Comparison of ENCODE assay signal across 27 cellular contexts in the genomic region with DNA sequence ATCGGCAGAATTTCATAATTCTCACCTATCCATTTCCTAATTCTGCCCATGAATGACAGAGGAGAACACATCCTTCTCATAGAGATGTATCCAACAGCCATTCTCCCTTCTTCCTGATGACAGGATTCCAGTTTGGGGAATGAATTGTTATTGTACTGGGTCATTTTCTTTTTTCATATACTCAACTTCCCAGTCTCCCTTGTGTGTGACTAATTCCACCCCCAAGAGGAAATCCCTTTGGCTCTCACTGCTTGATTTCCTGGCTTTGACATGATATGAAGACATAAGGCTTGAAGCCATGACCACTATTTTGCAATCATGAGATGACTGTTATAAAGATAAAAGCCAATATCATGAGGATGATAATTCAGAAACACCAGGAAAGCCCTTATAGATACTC.
DNase-seq lines count a peak whose midpoint lies in the region; ATAC-seq and TF ChIP-seq lines count a peak whose summit lies in the region.
"Had no signal": no experiment of that assay in that cellular context is flagged by ENCODE, and none has a peak within 500 bp of the region (broad histone marks: within the 10 kb centered on the region; RNA-seq: fewer than 3 reads in every experiment).

No MANE protein-coding gene starts in this region.

- no peak overlapping the region for H3K27ac ChIP-seq in Karpas-422 (ENCODE audit: low read length)
- H3K27ac ChIP-seq in fibroblast of lung (ENCODE audit: insufficient read depth, low read length): no peak overlapping the region
- H3K27ac ChIP-seq: A549, cardiac muscle cell, hepatocyte, parathyroid adenoma, vagina had no signal

- no peak overlapping the region for H3K27ac Mint-ChIP-seq in activated CD4-positive, alpha-beta T cell treated with anti-CD3 and anti-CD28 coated beads, Interleukin-2, amount 10 ng/mL, durations not matched to agents 24 days and 14 days
- H3K27ac Mint-ChIP-seq: activated naive CD8-positive, alpha-beta T cell treated with anti-CD3 and anti-CD28 coated beads, Interleukin-2, amount 50 U/mL, for 24 hours; CD4-positive, CD25-positive, alpha-beta regulatory T cell; HFFc6; memory B cell; naive thymus-derived CD4-positive, alpha-beta T cell had no signal

- H3K79me2 ChIP-seq in Karpas-422 (ENCODE audit: low read length): no peaks in the 10 kb centered on the region
- no peaks in the 10 kb centered on the region for H3K79me2 ChIP-seq in fibroblast of lung (ENCODE audit: control insufficient read depth, insufficient read depth, low read length)
- H3K79me2 ChIP-seq: hepatocyte, parathyroid adenoma had no signal

- H3K9ac ChIP-seq in Karpas-422 (ENCODE audit: low read length) (no peak overlapping the region), fibroblast of lung (ENCODE audit: insufficient read depth, low read length) (no peak overlapping the region)
- H3K9ac ChIP-seq: parathyroid adenoma had no signal

- H3K4me3 Mint-ChIP-seq in activated CD4-positive, alpha-beta T cell treated with anti-CD3 and anti-CD28 coated beads, Interleukin-2, amount 10 ng/mL, durations not matched to agents 24 days and 14 days: no peak overlapping the region
- H3K4me3 Mint-ChIP-seq: activated naive CD8-positive, alpha-beta T cell treated with anti-CD3 and anti-CD28 coated beads, Interleukin-2, amount 50 U/mL, for 24 hours; CD4-positive, CD25-positive, alpha-beta regulatory T cell; HFFc6; memory B cell; naive thymus-derived CD4-positive, alpha-beta T cell had no signal

- H3K9me2 ChIP-seq in Karpas-422 (replicated peaks; ENCODE audit: insufficient read depth, low read length): no peaks in the 10 kb centered on the region

- H3K36me3 Mint-ChIP-seq in activated CD4-positive, alpha-beta T cell treated with anti-CD3 and anti-CD28 coated beads, Interleukin-2, amount 10 ng/mL, durations not matched to agents 24 days and 14 days (ENCODE audit: low read depth): no peaks in the 10 kb centered on the region
- H3K36me3 Mint-ChIP-seq: CD4-positive, CD25-positive, alpha-beta regulatory T cell; memory B cell had no signal

- H3K4me1 Mint-ChIP-seq in activated CD4-positive, alpha-beta T cell treated with anti-CD3 and anti-CD28 coated beads, Interleukin-2, amount 10 ng/mL, durations not matched to agents 24 days and 14 days: no peaks in the 10 kb centered on the region
- H3K4me1 Mint-ChIP-seq: activated naive CD8-positive, alpha-beta T cell treated with anti-CD3 and anti-CD28 coated beads, Interleukin-2, amount 50 U/mL, for 24 hours; CD4-positive, CD25-positive, alpha-beta regulatory T cell; memory B cell had no signal

- ATAC-seq in GM21619 (IDR thresholded peaks at IDR 0.05; ENCODE audit: unreplicated experiment): no peak
- ATAC-seq: A549; activated naive CD8-positive, alpha-beta T cell treated with anti-CD3 and anti-CD28 coated beads, Interleukin-2, amount 50 U/mL, for 24 hours; K562; naive thymus-derived CD4-positive, alpha-beta T cell had no signal

- H4K20me1 ChIP-seq in Karpas-422 (ENCODE audit: insufficient read depth, low read depth, low read length): no peaks in the 10 kb centered on the region
- no peaks in the 10 kb centered on the region for H4K20me1 ChIP-seq in fibroblast of lung (ENCODE audit: control insufficient read depth, extremely low read depth, insufficient read depth, low read length)

- no peak overlapping the region for H3K4me3 ChIP-seq in Karpas-422 (ENCODE audit: low read length)
- H3K4me3 ChIP-seq in fibroblast of lung (replicated peaks in 1 of 4; ENCODE audit: control extremely low read depth in 1 of 4, insufficient read depth in 1 of 4, low read depth in 3 of 4, low read length in 4 of 4): no peak overlapping the region
- H3K4me3 ChIP-seq: A549, cardiac muscle cell, esophagus muscularis mucosa, hepatocyte, K562, skin epidermis, vagina had no signal

- H3K9me3 ChIP-seq in Karpas-422 (ENCODE audit: low read length) (no peaks in the 10 kb centered on the region), fibroblast of lung (ENCODE audit: control insufficient read depth, insufficient read depth, low read depth, low read length) (no peaks in the 10 kb centered on the region)
- H3K9me3 ChIP-seq: A549, esophagus muscularis mucosa, vagina had no signal

- H3K4me2 ChIP-seq in Karpas-422 (ENCODE audit: low read depth, low read length, poor library complexity, severe bottlenecking) (no peak overlapping the region), fibroblast of lung (ENCODE audit: extremely low read depth, insufficient read depth, low read length) (no peak overlapping the region)
- H3K4me2 ChIP-seq: A549, hepatocyte had no signal

- intact Hi-C loops in activated CD4-positive, alpha-beta T cell treated with anti-CD3 and anti-CD28 coated beads, Interleukin-2, amount 10 ng/mL, durations not matched to agents 24 days and 14 days (cut with micrococcal nuclease): no loop called here

- H3K4me1 ChIP-seq in Karpas-422 (ENCODE audit: low read length): no peaks in the 10 kb centered on the region
- no peaks in the 10 kb centered on the region for H3K4me1 ChIP-seq in fibroblast of lung (ENCODE audit: control insufficient read depth, extremely low read depth, insufficient read depth, low read length)
- H3K4me1 ChIP-seq: A549, parathyroid adenoma, vagina had no signal

- no peak overlapping the region for H2AFZ ChIP-seq in Karpas-422 (ENCODE audit: low read length)
- H2AFZ ChIP-seq in fibroblast of lung (ENCODE audit: low read length): no peak overlapping the region
- H2AFZ ChIP-seq: hepatocyte, parathyroid adenoma had no signal

- no peaks in the 10 kb centered on the region for H3K27me3 Mint-ChIP-seq in activated CD4-positive, alpha-beta T cell treated with anti-CD3 and anti-CD28 coated beads, Interleukin-2, amount 10 ng/mL, durations not matched to agents 24 days and 14 days
- H3K27me3 Mint-ChIP-seq: activated naive CD8-positive, alpha-beta T cell treated with anti-CD3 and anti-CD28 coated beads, Interleukin-2, amount 50 U/mL, for 24 hours; CD4-positive, CD25-positive, alpha-beta regulatory T cell had no signal

- peaks cover 5% of the 10 kb centered on the region for H3K9me3 Mint-ChIP-seq in activated CD4-positive, alpha-beta T cell treated with anti-CD3 and anti-CD28 coated beads, Interleukin-2, amount 10 ng/mL, durations not matched to agents 24 days and 14 days
- H3K9me3 Mint-ChIP-seq: activated naive CD8-positive, alpha-beta T cell treated with anti-CD3 and anti-CD28 coated beads, Interleukin-2, amount 50 U/mL, for 24 hours; memory B cell had no signal

- H3K27me3 ChIP-seq in Karpas-422 (ENCODE audit: low read length) (no peaks in the 10 kb centered on the region), fibroblast of lung (ENCODE audit: control insufficient read depth, insufficient read depth, low read length) (no peaks in the 10 kb centered on the region)
- H3K27me3 ChIP-seq: esophagus muscularis mucosa, hepatocyte, vagina had no signal

- TF ChIP-seq CTCF in fibroblast of lung (conservative IDR thresholded peaks at IDR 0.05 in 1 of 2, IDR thresholded peaks at IDR 0.05 in 1 of 2; ENCODE audit: low read depth in 1 of 2, low read length in 2 of 2): no peak

- DNase-seq in AG08395 (ENCODE audit: low spot score) (peak; percentile 24), Karpas-422 (peak; percentile 21), fibroblast of lung (ENCODE audit: low read depth in 2 of 2) (peak; percentile 44 to 51), non-pigmented ciliary epithelial cell (ENCODE audit: low read depth) (peak; percentile 5), SIG-M5 (lab: John Stamatoyannopoulos, UW) (no peak), DMS 273 treated with DMSO at 0.1 percent for 48 hours (lab: John Stamatoyannopoulos, UW) (no peak)
- no peak for DNase-seq in activated CD4-positive, alpha-beta T cell treated with anti-CD3 and anti-CD28 coated beads, Interleukin-2, amount 10 ng/mL, durations not matched to agents 24 days and 14 days
- DNase-seq: activated naive CD8-positive, alpha-beta T cell treated with anti-CD3 and anti-CD28 coated beads, Interleukin-2, amount 50 U/mL, for 24 hours; CD4-positive, CD25-positive, alpha-beta regulatory T cell; DMS153; HFFc6; islet precursor cell; naive thymus-derived CD4-positive, alpha-beta T cell; NCI-H1048; NCI-H2029; NCI-H510A; stimulated activated CD4-positive, alpha-beta T cell treated with anti-CD3 and anti-CD28 coated beads, Interleukin-4, amount 100 ng/mL, for 1 hour had no signal

- H3K36me3 ChIP-seq in Karpas-422 (ENCODE audit: insufficient read depth, low read length) (no peaks in the 10 kb centered on the region), fibroblast of lung (ENCODE audit: control insufficient read depth, insufficient read depth, low read length) (no peaks in the 10 kb centered on the region)
- H3K36me3 ChIP-seq: cardiac muscle cell, esophagus muscularis mucosa, vagina had no signal

Comparison
In these comparisons a context has a peak if more than half of its experiments do, and no peak if none do; other contexts are left out.
1. DNase-seq: peak in AG08395 (single experiment), Karpas-422 (single experiment), fibroblast of lung (2 of 2) and non-pigmented ciliary epithelial cell (single experiment); none in activated CD4-positive, alpha-beta T cell treated with anti-CD3 and anti-CD28 coated beads, Interleukin-2, amount 10 ng/mL, durations not matched to agents 24 days and 14 days (single experiment), SIG-M5 (single experiment) and DMS 273 treated with DMSO at 0.1 percent for 48 hours (single experiment).